Comparison of ENCODE assay signal across 23 cellular contexts in genomic region chr2:34030273-34030672, GRCh38.
"Had no signal": no experiment of that assay in that cellular context is flagged by ENCODE, and none has a peak within 500 bp of the region (broad histone marks: within the 10 kb centered on the region; RNA-seq: fewer than 3 reads in every experiment).

No MANE protein-coding gene starts in this region.

- H3K27me3 ChIP-seq: ovary, right lobe of liver, sigmoid colon, stomach, thyroid gland, transverse colon, upper lobe of left lung, vagina had no signal

- DNase-seq: naive thymus-derived CD4-positive, alpha-beta T cell; natural killer cell; occipital lobe; ovary; posterior cingulate gyrus; psoas muscle; right cardiac atrium; right lobe of liver; sigmoid colon; small intestine; stimulated activated CD4-positive, alpha-beta T cell treated with anti-CD3 and anti-CD28 coated beads, Interleukin-15, amount 100 ng/mL, for 24 hours; stimulated activated CD4-positive, alpha-beta T cell treated with anti-CD3 and anti-CD28 coated beads, Interleukin-2, amount 100 ng/mL, for 24 hours; stimulated activated CD4-positive, alpha-beta T cell treated with anti-CD3 and anti-CD28 coated beads, Interleukin-2, amount 100 ng/mL, for 48 hours; stimulated activated CD4-positive, alpha-beta T cell treated with anti-CD3 and anti-CD28 coated beads, Interleukin-4, amount 100 ng/mL, for 24 hours; stimulated activated naive B cell treated with anti-CD40 and anti-IgM and Interleukin-4, amounts not matched to agents 10 μg/mL and 1 μg/mL and 100 μg/mL, for 72 hours; stimulated activated naive CD4-positive, alpha-beta T cell treated with Interleukin-2 at 50 U/mL for 16 hours; stomach; thyroid gland; transverse colon; upper lobe of left lung had no signal

- H3K4me3 ChIP-seq: ovary, psoas muscle, right lobe of liver, sigmoid colon, stomach, thoracic aorta, thyroid gland, transverse colon, upper lobe of left lung, vagina had no signal

- H3K36me3 ChIP-seq: ovary, right lobe of liver, sigmoid colon, stomach, thoracic aorta, thyroid gland, transverse colon, upper lobe of left lung, vagina had no signal

- H3K27ac ChIP-seq: ovary, parathyroid adenoma, psoas muscle, right lobe of liver, stomach, thoracic aorta, thyroid gland, upper lobe of left lung, vagina had no signal

- H3K4me1 ChIP-seq: parathyroid adenoma, psoas muscle, right lobe of liver, stomach, thyroid gland, transverse colon, upper lobe of left lung, vagina had no signal

- H2AFZ ChIP-seq: parathyroid adenoma had no signal

- H3K9me3 ChIP-seq: ovary, psoas muscle, right lobe of liver, sigmoid colon, stomach, thoracic aorta, thyroid gland, transverse colon, upper lobe of left lung, vagina had no signal

- H3K9ac ChIP-seq: parathyroid adenoma had no signal
